ENCODE assay signal across 23 cellular contexts in genomic region chr10:28278842-28279241, GRCh38. TPM values are rescaled to one million over a fixed set of nuclear protein-coding genes. Genes with fewer than 3 reads are reported as not detected.
"Had no signal": no experiment of that assay in that cellular context is flagged by ENCODE, and none has a peak within 500 bp of the region (broad histone marks: within the 10 kb centered on the region; RNA-seq: fewer than 3 reads in every experiment).

No MANE protein-coding gene starts in this region.

- H3K9ac ChIP-seq: KMS-11, SK-N-SH had no signal

- H3K27ac ChIP-seq: body of pancreas, KMS-11, SJSA1 had no signal

- DNase-seq: activated CD4-positive, alpha-beta T cell treated with anti-CD3 and anti-CD28 coated beads, Interleukin-2, amount 10 ng/mL, durations not matched to agents 24 days and 14 days; activated CD4-positive, alpha-beta T cell treated with anti-CD3 and anti-CD28 coated beads, Interleukin-2, amount 50 U/mL, for 4 hours; activated CD8-positive, alpha-beta T cell treated with anti-CD3 and anti-CD28 coated beads for 36 hours; activated effector memory CD4-positive, alpha-beta T cell treated with anti-CD3 and anti-CD28 coated beads, Interleukin-2, amount 50 U/mL, for 16 hours; activated naive CD4-positive, alpha-beta T cell; activated naive CD8-positive, alpha-beta T cell treated with anti-CD3 and anti-CD28 coated beads, Interleukin-2, amount 10 ng/mL, durations not matched to agents 7 days and 5 days; activated T-cell treated with anti-CD3 and anti-CD28 coated beads, Interleukin-2, amount 50 U/mL, for 1 hour; activated T-cell treated with anti-CD3 and anti-CD28 coated beads, Interleukin-2, amount 50 U/mL, for 72 hours; body of pancreas; MM.1S; MV-4-11; NCI-H1092; NCI-H1436 treated with DMSO at 0.1 percent for 48 hours; NCI-H1694 treated with DMSO at 0.1 percent for 48 hours; NCI-H2029; NCI-H345; NCI-H524 treated with DMSO at 0.1 percent for 48 hours; SHP77 treated with DMSO at 0.1 percent for 48 hours; SK-N-SH had no signal

- H3K9me3 ChIP-seq: body of pancreas, SJSA1, SK-N-SH had no signal

- H3K36me3 ChIP-seq: SJSA1 had no signal

- H3K4me3 ChIP-seq: body of pancreas, SJSA1 had no signal

- H3K27me3 ChIP-seq: body of pancreas had no signal

- ATAC-seq: activated CD8-positive, alpha-beta T cell treated with anti-CD3 and anti-CD28 coated beads for 36 hours; activated T-cell treated with anti-CD3 and anti-CD28 coated beads, Interleukin-2, amount 50 U/mL, for 72 hours; activated T-helper 17 cell treated with anti-CD3 and anti-CD28 coated beads, Interleukin-2, amount 50 U/mL, for 72 hours; body of pancreas; Panc1 had no signal

- H3K4me2 ChIP-seq: KMS-11, SK-N-SH had no signal

RNA-seq across cellular contexts. Expression of gene MPP7, which starts 24.0 kb away (rescaled TPM):
- polyA plus RNA-seq: SK-N-SH had no signal
